ENCODE assay signal across 15 cellular contexts in the genomic region with DNA sequence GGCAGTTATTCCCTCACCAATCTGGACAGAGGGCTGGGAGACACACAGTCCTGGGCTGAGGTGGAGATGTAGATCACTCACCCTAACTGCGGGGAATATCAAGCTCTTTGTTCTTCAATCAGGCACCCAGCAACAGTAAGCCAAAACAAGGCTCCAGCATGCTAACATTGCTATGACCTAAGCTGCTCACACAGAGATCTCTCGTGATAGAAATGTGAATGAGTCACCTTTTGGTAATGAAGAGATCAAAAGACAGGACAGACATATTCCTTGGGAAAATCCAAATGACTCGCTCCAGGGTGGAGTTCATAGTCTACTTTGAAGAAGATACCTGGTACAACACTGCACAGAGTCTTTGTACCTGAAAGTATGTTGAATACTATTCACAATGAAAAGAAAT.
DNase-seq lines count a peak whose midpoint lies in the region; ATAC-seq and TF ChIP-seq lines count a peak whose summit lies in the region.
"Had no signal": no experiment of that assay in that cellular context is flagged by ENCODE, and none has a peak within 500 bp of the region (broad histone marks: within the 10 kb centered on the region; RNA-seq: fewer than 3 reads in every experiment).

No MANE protein-coding gene starts in this region.

- TF ChIP-seq POLR2A in IMR-90 (IDR thresholded peaks at IDR 0.05; ENCODE audit: low read depth, low read length): no peak

- H4K8ac ChIP-seq in IMR-90 (ENCODE audit: low read depth in 2 of 2, low read length in 2 of 2): no peak overlapping the region
- H4K8ac ChIP-seq in mesendoderm (ENCODE audit: low read depth, low read length): no peak overlapping the region

- H2AK5ac ChIP-seq in IMR-90 (ENCODE audit: low read depth, low read length) (no peak overlapping the region), mesendoderm (ENCODE audit: low read length) (no peak overlapping the region)

- H3K4me2 ChIP-seq in IMR-90 (ENCODE audit: low read depth, low read length): no peak overlapping the region
- H3K4me2 ChIP-seq in mesendoderm (ENCODE audit: low read length): no peak overlapping the region

- ATAC-seq in IMR-90 (ENCODE audit: low read depth) (peak; percentile 82), GM19324 (IDR thresholded peaks at IDR 0.05; ENCODE audit: low FRiP score, unreplicated experiment) (no peak), GM21723 (IDR thresholded peaks at IDR 0.05; ENCODE audit: unreplicated experiment) (no peak)
- ATAC-seq: activated CD8-positive, alpha-beta T cell treated with anti-CD3 and anti-CD28 coated beads for 36 hours; activated naive CD8-positive, alpha-beta T cell treated with anti-CD3 and anti-CD28 coated beads, Interleukin-2, amount 50 U/mL, for 24 hours had no signal

- no peak overlapping the region for H2BK5ac ChIP-seq in IMR-90 (ENCODE audit: low read depth, low read length, poor library complexity, severe bottlenecking)
- no peak overlapping the region for H2BK5ac ChIP-seq in mesendoderm (ENCODE audit: low read length)

- H3K18ac ChIP-seq in IMR-90 (ENCODE audit: low read depth, low read length) (peak overlapping the region; percentile 3; the same call in 1 of the 2 replicates), mesendoderm (ENCODE audit: low read length) (no peak overlapping the region)

- TF ChIP-seq CTCF in IMR-90 (conservative IDR thresholded peaks at IDR 0.05; ENCODE audit: low read depth, low read length) (no peak), chondrocyte (IDR thresholded peaks at IDR 0.05) (no peak)

- peaks cover 2% of the 10 kb centered on the region; the same call in 1 of the 2 replicates for H3K4me1 ChIP-seq in IMR-90 (ENCODE audit: control insufficient read depth, insufficient read depth, low read length)
- no peaks in the 10 kb centered on the region for H3K4me1 ChIP-seq in mesendoderm (ENCODE audit: control insufficient read depth, low read depth, low read length)

- intact Hi-C loops in IMR-90 (cut with micrococcal nuclease): no loop called here
- intact Hi-C loops in activated CD4-positive, alpha-beta memory T cell treated with anti-CD3 and anti-CD28 coated beads for 36 hours (cut with micrococcal nuclease): no loop called here

- no peaks in the 10 kb centered on the region; the same call in 1 of the 2 replicates for H3K9me1 ChIP-seq in IMR-90 (ENCODE audit: insufficient read depth, low read length)

- CTCF ChIA-PET in IMR-90 (lab: Yijun Ruan, JAX): no interaction called here
- CTCF ChIA-PET in activated CD4-positive, alpha-beta memory T cell treated with anti-CD3 and anti-CD28 coated beads for 36 hours (lab: Charles Lee): no interaction called here

- H3K79me2 ChIP-seq in mesendoderm (ENCODE audit: control insufficient read depth, insufficient read depth, low read length): no peaks in the 10 kb centered on the region

- in situ Hi-C loops in IMR-90 (cut with MboI; ENCODE audit: low sequenced_read_pairs): no loop called here

- no peak overlapping the region for H2BK20ac ChIP-seq in IMR-90 (ENCODE audit: low read depth, low read length)

- no peak overlapping the region for H3K4me3 Mint-ChIP-seq in chondrocyte (ENCODE audit: unreplicated experiment)
- H3K4me3 Mint-ChIP-seq in activated CD4-positive, alpha-beta memory T cell treated with anti-CD3 and anti-CD28 coated beads for 36 hours: no peak overlapping the region
- H3K4me3 Mint-ChIP-seq: activated CD8-positive, alpha-beta T cell treated with anti-CD3 and anti-CD28 coated beads for 36 hours; activated naive CD8-positive, alpha-beta T cell treated with anti-CD3 and anti-CD28 coated beads, Interleukin-2, amount 50 U/mL, for 24 hours; mesothelial cell of epicardium had no signal

- H3K27me3 Mint-ChIP-seq in chondrocyte (ENCODE audit: low read depth): no peaks in the 10 kb centered on the region
- no peaks in the 10 kb centered on the region for H3K27me3 Mint-ChIP-seq in activated CD4-positive, alpha-beta memory T cell treated with anti-CD3 and anti-CD28 coated beads for 36 hours
- H3K27me3 Mint-ChIP-seq: activated CD8-positive, alpha-beta T cell treated with anti-CD3 and anti-CD28 coated beads for 36 hours; activated naive CD8-positive, alpha-beta T cell treated with anti-CD3 and anti-CD28 coated beads, Interleukin-2, amount 50 U/mL, for 24 hours had no signal

- no peaks in the 10 kb centered on the region for H3K9me3 ChIP-seq in IMR-90 (ENCODE audit: control insufficient read depth, insufficient read depth, low read length)
- H3K9me3 ChIP-seq: esophagus muscularis mucosa had no signal

- no peak overlapping the region for H2BK15ac ChIP-seq in IMR-90 (ENCODE audit: low read depth, low read length)
- H2BK15ac ChIP-seq in mesendoderm (replicated peaks; ENCODE audit: low read depth): no peak overlapping the region

- no TSS peak for BruUV-seq in IMR-90 (replicated peaks; lab: Mats Ljungman, UMichigan)

- H3K27me3 ChIP-seq in IMR-90 (ENCODE audit: control insufficient read depth, insufficient read depth, low read length): no peaks in the 10 kb centered on the region
- no peaks in the 10 kb centered on the region for H3K27me3 ChIP-seq in mesendoderm (ENCODE audit: insufficient read depth, low read length, poor library complexity)
- H3K27me3 ChIP-seq: esophagus muscularis mucosa had no signal

- POLR2A ChIA-PET in IMR-90 (lab: Charles Lee; ENCODE audit: unreplicated experiment): no interaction called here
- POLR2A ChIA-PET in activated CD4-positive, alpha-beta memory T cell treated with anti-CD3 and anti-CD28 coated beads for 36 hours (lab: Charles Lee): no interaction called here

- no peak overlapping the region for H3K56ac ChIP-seq in IMR-90 (ENCODE audit: extremely low read depth, insufficient read depth, low read length)
- H3K56ac ChIP-seq in mesendoderm (ENCODE audit: low read length): no peak overlapping the region

- H3K27ac ChIP-seq in IMR-90 (ENCODE audit: insufficient read depth, low read length): no peak overlapping the region
- no peak overlapping the region for H3K27ac ChIP-seq in mesendoderm (ENCODE audit: low read depth, low read length)
- H3K27ac ChIP-seq: esophagus muscularis mucosa had no signal

- peaks cover 22% of the 10 kb centered on the region for H3K4me1 Mint-ChIP-seq in chondrocyte (ENCODE audit: low read depth)
- no peaks in the 10 kb centered on the region for H3K4me1 Mint-ChIP-seq in activated CD4-positive, alpha-beta memory T cell treated with anti-CD3 and anti-CD28 coated beads for 36 hours (ENCODE audit: low read depth)
- H3K4me1 Mint-ChIP-seq: activated naive CD8-positive, alpha-beta T cell treated with anti-CD3 and anti-CD28 coated beads, Interleukin-2, amount 50 U/mL, for 24 hours had no signal

- H3K36me3 Mint-ChIP-seq in chondrocyte (ENCODE audit: low read depth): peaks cover 10% of the 10 kb centered on the region
- no peaks in the 10 kb centered on the region for H3K36me3 Mint-ChIP-seq in activated CD4-positive, alpha-beta memory T cell treated with anti-CD3 and anti-CD28 coated beads for 36 hours

- no peak overlapping the region for H4K91ac ChIP-seq in IMR-90 (ENCODE audit: insufficient read depth, low read depth, low read length)

- no peak overlapping the region for H3K9ac ChIP-seq in IMR-90 (ENCODE audit: low read depth, low read length)
- H3K9ac ChIP-seq in mesendoderm (ENCODE audit: low read length): no peak overlapping the region

- dilution Hi-C loops in IMR-90 (cut with HindIII; ENCODE audit: low sequenced_read_pairs, unreplicated experiment): no loop called here

- no peak overlapping the region for H2AK9ac ChIP-seq in IMR-90 (replicated peaks; ENCODE audit: low read depth, low read length, poor library complexity)

- no peak overlapping the region for H2AFZ ChIP-seq in IMR-90 (replicated peaks; ENCODE audit: low read length, poor library complexity)

- no peak for TF ChIP-seq RAD21 in IMR-90 (IDR thresholded peaks at IDR 0.05; ENCODE audit: low read length)

- H3K14ac ChIP-seq in IMR-90 (replicated peaks; ENCODE audit: low read depth, low read length): no peak overlapping the region

- no peaks in the 10 kb centered on the region for H3K9me3 Mint-ChIP-seq in chondrocyte (ENCODE audit: low read depth)
- no peaks in the 10 kb centered on the region for H3K9me3 Mint-ChIP-seq in activated CD4-positive, alpha-beta memory T cell treated with anti-CD3 and anti-CD28 coated beads for 36 hours
- H3K9me3 Mint-ChIP-seq: activated CD8-positive, alpha-beta T cell treated with anti-CD3 and anti-CD28 coated beads for 36 hours; activated naive CD8-positive, alpha-beta T cell treated with anti-CD3 and anti-CD28 coated beads, Interleukin-2, amount 50 U/mL, for 24 hours; mesothelial cell of epicardium had no signal

- H3K23ac ChIP-seq in IMR-90 (ENCODE audit: low read depth, low read length): no peak overlapping the region
- H3K23ac ChIP-seq in mesendoderm (ENCODE audit: low read length): no peak overlapping the region

- WGBS in IMR-90 (ENCODE audit: extremely low coverage in 2 of 2, insufficient read length in 1 of 2), 2 experiments: no CpG with 5 or more reads among the region's 3 CpGs
- no CpG with 5 or more reads among the region's 3 CpGs for WGBS in mesendoderm (ENCODE audit: extremely low coverage, insufficient coverage, low lambda C conversion rate)

- H3K79me1 ChIP-seq in IMR-90 (ENCODE audit: low read depth in 1 of 2, low read length in 2 of 2) (peaks cover 0 to 5% of the 10 kb centered on the region in 2 experiments; a peak in 1 of 4 replicates), mesendoderm (ENCODE audit: low read length) (peaks cover 2% of the 10 kb centered on the region)

- no peak overlapping the region for H2BK120ac ChIP-seq in IMR-90 (ENCODE audit: low read depth, low read length)
- H2BK120ac ChIP-seq in mesendoderm (ENCODE audit: low read depth, low read length): no peak overlapping the region

- no peak overlapping the region for H4K5ac ChIP-seq in IMR-90 (ENCODE audit: low read depth, low read length)
- no peak overlapping the region for H4K5ac ChIP-seq in mesendoderm (ENCODE audit: low read length)

- H3K4me3 ChIP-seq in IMR-90 (ENCODE audit: insufficient read depth, low read depth, low read length) (no peak overlapping the region), mesendoderm (ENCODE audit: low read length) (no peak overlapping the region)
- H3K4me3 ChIP-seq: esophagus muscularis mucosa had no signal

- H3K27ac Mint-ChIP-seq in chondrocyte (ENCODE audit: unreplicated experiment): peak overlapping the region; percentile 71
- no peak overlapping the region for H3K27ac Mint-ChIP-seq in activated CD4-positive, alpha-beta memory T cell treated with anti-CD3 and anti-CD28 coated beads for 36 hours
- H3K27ac Mint-ChIP-seq: activated CD8-positive, alpha-beta T cell treated with anti-CD3 and anti-CD28 coated beads for 36 hours; activated naive CD8-positive, alpha-beta T cell treated with anti-CD3 and anti-CD28 coated beads, Interleukin-2, amount 50 U/mL, for 24 hours; mesothelial cell of epicardium had no signal

- H4K20me1 ChIP-seq in IMR-90 (ENCODE audit: insufficient read depth, low read length): no peaks in the 10 kb centered on the region

- peaks cover 3% of the 10 kb centered on the region; the same call in 1 of the 2 replicates for H3K36me3 ChIP-seq in IMR-90 (ENCODE audit: control insufficient read depth, insufficient read depth, low read length)
- no peaks in the 10 kb centered on the region for H3K36me3 ChIP-seq in mesendoderm (ENCODE audit: control insufficient read depth, insufficient read depth, low read length)
- H3K36me3 ChIP-seq: esophagus muscularis mucosa had no signal

- no peak overlapping the region for H3K4ac ChIP-seq in IMR-90 (ENCODE audit: low read depth, low read length)
- H3K4ac ChIP-seq in mesendoderm (ENCODE audit: low read depth, low read length): no peak overlapping the region

- DNase-seq in DMS53 (lab: John Stamatoyannopoulos, UW): peak; percentile 66
- peak; percentile 93 for DNase-seq in IMR-90
- DNase-seq in chondrocyte (ENCODE audit: low spot score): no peak
- DNase-seq in mesendoderm: peak; percentile 86
- no peak for DNase-seq in activated CD4-positive, alpha-beta memory T cell treated with anti-CD3 and anti-CD28 coated beads for 36 hours
- no peak for DNase-seq in NCI-H2029 treated with DMSO at 0.1 percent for 48 hours (lab: John Stamatoyannopoulos, UW)
- DNase-seq: activated CD8-positive, alpha-beta T cell treated with anti-CD3 and anti-CD28 coated beads for 36 hours; activated naive CD8-positive, alpha-beta T cell treated with anti-CD3 and anti-CD28 coated beads, Interleukin-2, amount 50 U/mL, for 24 hours; MM.1S; retina; T-helper 1 cell had no signal

Comparison
In these comparisons a context has a peak if more than half of its experiments do, and no peak if none do; other contexts are left out.
1. DNase-seq: peak in DMS53 (single experiment), IMR-90 (single experiment) and mesendoderm (single experiment); none in chondrocyte (single experiment), activated CD4-positive, alpha-beta memory T cell treated with anti-CD3 and anti-CD28 coated beads for 36 hours (single experiment) and NCI-H2029 treated with DMSO at 0.1 percent for 48 hours (single experiment).